In genomic region chr3:169675091-169675490, GRCh38 we compare ENCODE assay signal across 38 cellular contexts.
"Had no signal": no experiment of that assay in that cellular context is flagged by ENCODE, and none has a peak within 500 bp of the region (broad histone marks: within the 10 kb centered on the region; RNA-seq: fewer than 3 reads in every experiment).

No MANE protein-coding gene starts in this region.

- H3K4me3 ChIP-seq: adrenal gland, ascending aorta, body of pancreas, breast epithelium, cardiac muscle cell had no signal

- H3K4me1 Mint-ChIP-seq: activated naive CD4-positive, alpha-beta T cell treated with anti-CD3 and anti-CD28 coated beads, Interleukin-2, amount 10 ng/mL, durations not matched to agents 7 days and 5 days; activated naive CD4-positive, alpha-beta T cell treated with anti-CD3 and anti-CD28 coated beads, Interleukin-2, amount 50 U/mL, for 24 hours; activated naive CD8-positive, alpha-beta T cell treated with anti-CD3 and anti-CD28 coated beads for 36 hours; activated naive CD8-positive, alpha-beta T cell treated with anti-CD3 and anti-CD28 coated beads, Interleukin-2, amount 10 ng/mL, durations not matched to agents 7 days and 5 days; activated naive CD8-positive, alpha-beta T cell treated with anti-CD3 and anti-CD28 coated beads, Interleukin-2, amount 50 U/mL, for 24 hours; activated T-helper 17 cell treated with anti-CD3 and anti-CD28 coated beads, Interleukin-2, amount 50 U/mL, for 72 hours; brain; central memory CD8-positive, alpha-beta T cell had no signal

- H3K9me3 Mint-ChIP-seq: activated naive CD4-positive, alpha-beta T cell treated with anti-CD3 and anti-CD28 coated beads, Interleukin-2, amount 10 ng/mL, durations not matched to agents 7 days and 5 days; activated naive CD8-positive, alpha-beta T cell treated with anti-CD3 and anti-CD28 coated beads, Interleukin-2, amount 10 ng/mL, durations not matched to agents 7 days and 5 days; activated T-helper 1 cell treated with anti-CD3 and anti-CD28 coated beads, Interleukin-12 subunit alpha, Interleukin-12 subunit beta, Interleukin-2, Interleukin-4 antibody, amounts not matched to agents 30 ng/mL and 10 ng/mL and 1 ng/mL, durations not matched to agents 14 hours and 24 hours and 36 hours had no signal

- H3K27me3 ChIP-seq: ascending aorta, body of pancreas, brain microvascular endothelial cell had no signal

- DNase-seq: activated effector memory CD4-positive, alpha-beta T cell treated with anti-CD3 and anti-CD28 coated beads, Interleukin-2, amount 50 U/mL, for 16 hours; activated effector memory CD4-positive, alpha-beta T cell treated with Interleukin-2 at 50 U/mL for 16 hours; activated gamma-delta T cell; activated gamma-delta T cell treated with Interleukin-2 at 50 U/mL for 16 hours; activated naive CD4-positive, alpha-beta T cell; activated naive CD4-positive, alpha-beta T cell treated with anti-CD3 and anti-CD28 coated beads for 36 hours; activated naive CD4-positive, alpha-beta T cell treated with anti-CD3 and anti-CD28 coated beads, Interleukin-2, amount 10 ng/mL, durations not matched to agents 7 days and 5 days; activated naive CD4-positive, alpha-beta T cell treated with anti-CD3 and anti-CD28 coated beads, Interleukin-2, amount 50 U/mL, for 16 hours; activated naive CD4-positive, alpha-beta T cell treated with Interleukin-2 at 50 U/mL for 16 hours; activated naive CD8-positive, alpha-beta T cell treated with anti-CD3 and anti-CD28 coated beads for 36 hours; activated naive CD8-positive, alpha-beta T cell treated with anti-CD3 and anti-CD28 coated beads, Interleukin-2, amount 10 ng/mL, durations not matched to agents 7 days and 5 days; activated naive CD8-positive, alpha-beta T cell treated with anti-CD3 and anti-CD28 coated beads, Interleukin-2, amount 50 U/mL, for 24 hours; activated T-cell treated with anti-CD3 and anti-CD28 coated beads, Interleukin-2, amount 50 U/mL, for 1 hour; activated T-cell treated with anti-CD3 and anti-CD28 coated beads, Interleukin-2, amount 50 U/mL, for 24 hours; activated T-cell treated with anti-CD3 and anti-CD28 coated beads, Interleukin-2, amount 50 U/mL, for 4 hours; activated T-cell treated with anti-CD3 and anti-CD28 coated beads, Interleukin-2, amount 50 U/mL, for 48 hours; activated T-cell treated with anti-CD3 and anti-CD28 coated beads, Interleukin-2, amount 50 U/mL, for 72 hours; adrenal gland; amniotic stem cell; amygdala; anterior cingulate cortex; aorta; body of pancreas; brain microvascular endothelial cell; caudate nucleus; central memory CD4-positive, alpha-beta T cell; cerebellar nuclear complex had no signal

- H3K27ac ChIP-seq: adrenal gland, ascending aorta, body of pancreas, brain microvascular endothelial cell, breast epithelium, cardiac muscle cell had no signal

- ATAC-seq: activated naive CD4-positive, alpha-beta T cell treated with anti-CD3 and anti-CD28 coated beads, Interleukin-2, amount 50 U/mL, for 72 hours; activated naive CD8-positive, alpha-beta T cell treated with anti-CD3 and anti-CD28 coated beads, Interleukin-2, amount 50 U/mL, for 24 hours; activated T-cell treated with anti-CD3 and anti-CD28 coated beads, Interleukin-2, amount 50 U/mL, for 4 hours; activated T-cell treated with anti-CD3 and anti-CD28 coated beads, Interleukin-2, amount 50 U/mL, for 72 hours; activated T-helper 17 cell treated with anti-CD3 and anti-CD28 coated beads, Interleukin-2, amount 50 U/mL, for 72 hours; body of pancreas had no signal

- H3K9me3 ChIP-seq: body of pancreas had no signal

- H3K36me3 ChIP-seq: adrenal gland, ascending aorta, brain microvascular endothelial cell, breast epithelium, cardiac muscle cell had no signal

- H3K4me1 ChIP-seq: adrenal gland, ascending aorta, body of pancreas, breast epithelium had no signal

- H3K4me3 Mint-ChIP-seq: activated naive CD4-positive, alpha-beta T cell treated with anti-CD3 and anti-CD28 coated beads for 36 hours; activated naive CD4-positive, alpha-beta T cell treated with anti-CD3 and anti-CD28 coated beads, Interleukin-2, amount 10 ng/mL, durations not matched to agents 7 days and 5 days; activated naive CD4-positive, alpha-beta T cell treated with anti-CD3 and anti-CD28 coated beads, Interleukin-2, amount 50 U/mL, for 24 hours; activated naive CD8-positive, alpha-beta T cell; activated naive CD8-positive, alpha-beta T cell treated with anti-CD3 and anti-CD28 coated beads for 36 hours; activated naive CD8-positive, alpha-beta T cell treated with anti-CD3 and anti-CD28 coated beads, Interleukin-2, amount 10 ng/mL, durations not matched to agents 7 days and 5 days; activated naive CD8-positive, alpha-beta T cell treated with anti-CD3 and anti-CD28 coated beads, Interleukin-2, amount 50 U/mL, for 24 hours; activated T-cell treated with anti-CD3 and anti-CD28 coated beads, Interleukin-2, amount 50 U/mL, for 24 hours; activated T-cell treated with anti-CD3 and anti-CD28 coated beads, Interleukin-2, amount 50 U/mL, for 4 hours; activated T-cell treated with anti-CD3 and anti-CD28 coated beads, Interleukin-2, amount 50 U/mL, for 72 hours; activated T-helper 1 cell treated with anti-CD3 and anti-CD28 coated beads, Interleukin-12 subunit alpha, Interleukin-12 subunit beta, Interleukin-2, Interleukin-4 antibody, amounts not matched to agents 30 ng/mL and 10 ng/mL and 1 ng/mL, durations not matched to agents 14 hours and 24 hours and 36 hours; activated T-helper 17 cell treated with anti-CD3 and anti-CD28 coated beads, Interleukin-2, amount 50 U/mL, for 72 hours; brain; central memory CD8-positive, alpha-beta T cell had no signal

- H3K27ac Mint-ChIP-seq: activated naive CD4-positive, alpha-beta T cell treated with anti-CD3 and anti-CD28 coated beads for 36 hours; activated naive CD4-positive, alpha-beta T cell treated with anti-CD3 and anti-CD28 coated beads, Interleukin-2, amount 10 ng/mL, durations not matched to agents 7 days and 5 days; activated naive CD4-positive, alpha-beta T cell treated with anti-CD3 and anti-CD28 coated beads, Interleukin-2, amount 50 U/mL, for 24 hours; activated naive CD4-positive, alpha-beta T cell treated with anti-CD3 and anti-CD28 coated beads, Interleukin-2, amount 50 U/mL, for 72 hours; activated naive CD8-positive, alpha-beta T cell; activated naive CD8-positive, alpha-beta T cell treated with anti-CD3 and anti-CD28 coated beads for 36 hours; activated naive CD8-positive, alpha-beta T cell treated with anti-CD3 and anti-CD28 coated beads, Interleukin-2, amount 10 ng/mL, durations not matched to agents 7 days and 5 days; activated naive CD8-positive, alpha-beta T cell treated with anti-CD3 and anti-CD28 coated beads, Interleukin-2, amount 50 U/mL, for 24 hours; activated T-cell treated with anti-CD3 and anti-CD28 coated beads, Interleukin-2, amount 50 U/mL, for 24 hours; activated T-cell treated with anti-CD3 and anti-CD28 coated beads, Interleukin-2, amount 50 U/mL, for 72 hours; activated T-helper 1 cell treated with anti-CD3 and anti-CD28 coated beads, Interleukin-12 subunit alpha, Interleukin-12 subunit beta, Interleukin-2, Interleukin-4 antibody, amounts not matched to agents 30 ng/mL and 10 ng/mL and 1 ng/mL, durations not matched to agents 14 hours and 24 hours and 36 hours; activated T-helper 17 cell treated with anti-CD3 and anti-CD28 coated beads, Interleukin-2, amount 50 U/mL, for 72 hours; activated T-helper 2 cell treated with anti-CD3 and anti-CD28 coated beads, Interferon-gamma antibody, Interleukin-2, Interleukin-4, amounts not matched to agents 10 μg/mL and 5 μg/mL and 100 μg/mL, durations not matched to agents 14 hours and 24 hours and 36 hours; brain had no signal

- H3K36me3 Mint-ChIP-seq: activated naive CD4-positive, alpha-beta T cell treated with anti-CD3 and anti-CD28 coated beads, Interleukin-2, amount 10 ng/mL, durations not matched to agents 7 days and 5 days; activated naive CD8-positive, alpha-beta T cell; activated naive CD8-positive, alpha-beta T cell treated with anti-CD3 and anti-CD28 coated beads, Interleukin-2, amount 10 ng/mL, durations not matched to agents 7 days and 5 days; brain had no signal
